ENCODE assay signal across 34 cellular contexts in genomic region chr5:105057893-105058292, GRCh38.
"Had no signal": no experiment of that assay in that cellular context is flagged by ENCODE, and none has a peak within 500 bp of the region (broad histone marks: within the 10 kb centered on the region; RNA-seq: fewer than 3 reads in every experiment).

No MANE protein-coding gene starts in this region.

- DNase-seq: Karpas-422, Kasumi-1, MG63, MM.1S, MV-4-11, NCI-H1048, NCI-H1092, NCI-H1092 treated with DMSO at 0.1 percent for 48 hours, NCI-H1105, NCI-H1105 treated with DMSO at 0.1 percent for 48 hours, NCI-H1417, NCI-H1417 treated with DMSO at 0.1 percent for 48 hours, NCI-H1436, NCI-H1436 treated with DMSO at 0.1 percent for 48 hours, NCI-H146, NCI-H1694, NCI-H1694 treated with DMSO at 0.1 percent for 48 hours, NCI-H187, NCI-H187 treated with DMSO at 0.1 percent for 48 hours, NCI-H1930, NCI-H2029, NCI-H2029 treated with DMSO at 0.1 percent for 48 hours, NCI-H2081, NCI-H2081 treated with DMSO at 0.1 percent for 48 hours, NCI-H2107, NCI-H2171, NCI-H2171 treated with DMSO at 0.1 percent for 48 hours, NCI-H2227 treated with DMSO at 0.1 percent for 48 hours, NCI-H226, NCI-H345, NCI-H446, NCI-H446 treated with DMSO at 0.1 percent for 48 hours, NCI-H510A, NCI-H510A treated with DMSO at 0.1 percent for 48 hours had no signal

- H3K36me3 ChIP-seq: MG63 had no signal

- H3K4me3 ChIP-seq: MG63 had no signal

- H3K27me3 ChIP-seq: MG63 had no signal
